ENCODE assay signal across 8 cellular contexts in the genomic region with DNA sequence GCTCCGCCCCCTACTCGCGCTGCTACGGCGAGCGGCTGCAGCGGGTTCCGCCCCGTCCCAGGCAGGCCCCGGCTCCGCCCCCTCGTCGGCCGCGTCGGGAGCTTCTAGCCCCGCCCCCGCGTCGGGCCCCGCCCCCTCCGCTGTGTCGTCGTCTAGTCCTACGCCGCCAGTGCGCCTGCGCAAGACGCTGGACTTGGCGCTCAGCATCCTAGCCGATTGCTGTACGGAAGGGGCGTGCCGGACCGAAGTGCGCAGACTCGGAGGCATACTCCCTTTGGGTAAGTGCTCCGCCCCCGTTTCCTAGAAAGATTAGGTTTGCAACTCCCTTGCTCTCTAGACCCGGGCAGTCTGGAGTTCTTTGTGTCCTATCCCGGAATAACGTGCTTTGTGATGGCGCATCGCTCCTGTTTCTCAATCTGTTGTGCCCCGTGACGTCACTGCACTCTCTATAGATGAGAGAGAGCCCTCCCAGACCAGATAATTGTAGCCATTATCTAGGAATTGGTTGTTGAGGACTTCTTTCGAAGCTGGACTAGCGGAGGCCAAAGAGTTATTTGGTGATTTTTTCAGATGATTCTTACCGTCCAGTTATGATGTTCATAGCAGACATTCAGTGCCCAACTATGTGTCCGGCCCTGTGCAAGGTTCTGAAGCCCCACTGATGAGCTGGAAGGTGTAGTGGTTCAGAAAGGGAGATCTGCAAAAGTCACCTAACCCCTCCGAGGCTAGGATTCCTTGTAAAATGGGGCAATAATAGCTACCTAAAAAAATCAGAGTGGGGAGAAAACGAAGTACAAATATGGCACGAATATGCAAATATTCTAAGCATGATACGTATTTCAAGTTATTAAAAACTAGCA. TPM values are rescaled to one million over a fixed set of nuclear protein-coding genes. Genes with fewer than 3 reads are reported as not detected.
A peak's percentile ranks its signal among the peaks of the same experiment; 100 is the strongest.
DNase-seq lines count a peak whose midpoint lies in the region; ATAC-seq and TF ChIP-seq lines count a peak whose summit lies in the region.

No MANE protein-coding gene starts in this region.

- ATAC-seq in GM21515 (IDR thresholded peaks at IDR 0.05; ENCODE audit: unreplicated experiment): peak; percentile 64

- CTCF ChIA-PET in Calu3 (lab: Charles Lee): interaction anchor here (0.8 to 3.6 kb wide), 13 partner anchors 12 to 474 kb away, joined by 3 to 24 read pairs (median 3); partner anchors contain the start of genes HSD3B7, RUSF1, TGFB1I1 and ZNF267

- H3K27ac Mint-ChIP-seq in Calu3 (ENCODE audit: unreplicated experiment): peak overlapping the region; percentile 93

- H3K36me3 Mint-ChIP-seq in Calu3 (ENCODE audit: insufficient read depth, unreplicated experiment): peaks cover 49% of the 10 kb centered on the region

- TF ChIP-seq CTCF in Calu3 (IDR thresholded peaks at IDR 0.05; ENCODE audit: unreplicated experiment) (no peak), OCI-LY1 (IDR thresholded peaks at IDR 0.05; ENCODE audit: low read length) (no peak)

- peak; percentile 100 for DNase-seq in Calu3
- peak; percentile 100 for DNase-seq in activated T-cell treated with anti-CD3 and anti-CD28 coated beads for 24 hours (ENCODE audit: low read depth)
- peak; percentile 91 for DNase-seq in epidermal melanocyte (ENCODE audit: insufficient read length, low spot score)
- DNase-seq in middle frontal gyrus (ENCODE audit: extremely low spot score, low spot score): peak; percentile 99
- peak; percentile 100 for DNase-seq in stimulated activated CD8-positive, alpha-beta memory T cell treated with anti-CD3 and anti-CD28 coated beads, Interleukin-2, amount 100 ng/mL, for 1 hour (ENCODE audit: low read depth in 2 of 2)

- H4K20me1 ChIP-seq in OCI-LY1 (ENCODE audit: insufficient read depth, low read length): no peaks in the 10 kb centered on the region

- H3K9me3 ChIP-seq in HUES64 (ENCODE audit: insufficient read depth, low read depth, low read length) (no peaks in the 10 kb centered on the region), OCI-LY1 (ENCODE audit: low read length) (no peaks in the 10 kb centered on the region)

- no peaks in the 10 kb centered on the region for H3K9me2 ChIP-seq in OCI-LY1 (ENCODE audit: low read depth, low read length)

- H3F3A ChIP-seq in OCI-LY1 (ENCODE audit: insufficient read depth, low read length): no peaks in the 10 kb centered on the region

- no TSS peak for BruUV-seq in Calu3 (replicated peaks; lab: Mats Ljungman, UMichigan)

- H3K79me2 ChIP-seq in OCI-LY1 (ENCODE audit: insufficient read depth, low read length): no peaks in the 10 kb centered on the region

- no peaks in the 10 kb centered on the region for H3K27me3 ChIP-seq in HUES64 (ENCODE audit: insufficient read depth, low read length)
- H3K27me3 ChIP-seq in OCI-LY1 (ENCODE audit: insufficient read depth, low read length): no peaks in the 10 kb centered on the region

- H3K27ac ChIP-seq in HUES64 (ENCODE audit: low read depth, low read length) (peak overlapping the region; percentile 100), OCI-LY1 (ENCODE audit: low read depth, low read length, poor library complexity, severe bottlenecking) (peak overlapping the region; percentile 87)

- peak overlapping the region; percentile 99 for H3K9ac ChIP-seq in HUES64 (ENCODE audit: low read depth, low read length)
- peak overlapping the region; percentile 79 for H3K9ac ChIP-seq in OCI-LY1 (ENCODE audit: low read length)

- peak overlapping the region; percentile 86 for H3K4me3 Mint-ChIP-seq in Calu3 (ENCODE audit: low read depth, unreplicated experiment)

- no peaks in the 10 kb centered on the region for H3K27me3 Mint-ChIP-seq in Calu3 (ENCODE audit: unreplicated experiment)

- H3K36me3 ChIP-seq in HUES64 (ENCODE audit: insufficient read depth, low read length) (peaks cover 14% of the 10 kb centered on the region; the same call in 1 of the 2 replicates), OCI-LY1 (ENCODE audit: insufficient read depth, low read length) (peaks cover 8% of the 10 kb centered on the region; the same call in 1 of the 2 replicates)

- H2AFZ ChIP-seq in OCI-LY1 (ENCODE audit: low read length): no peak overlapping the region

- no peaks in the 10 kb centered on the region for H3K9me3 Mint-ChIP-seq in Calu3 (ENCODE audit: low read depth, unreplicated experiment)

- intact Hi-C loops in Calu3 (cut with micrococcal nuclease; ENCODE audit: unreplicated experiment): loop anchor here (2.0 to 10.0 kb wide), 3 partner anchors 17 to 235 kb away; partner anchors contain the start of gene RUSF1

- H3K4me3 ChIP-seq in HUES64 (ENCODE audit: low read length): peak overlapping the region; percentile 89
- peak overlapping the region; percentile 77 for H3K4me3 ChIP-seq in OCI-LY1 (ENCODE audit: low read depth, low read length, poor library complexity, severe bottlenecking)

- 7% methylated on average over 54 of the region's 54 CpGs for WGBS in HUES64

- peaks cover 18% of the 10 kb centered on the region for H3K4me1 Mint-ChIP-seq in Calu3 (ENCODE audit: low read depth, unreplicated experiment)

- H3K4me1 ChIP-seq in HUES64 (ENCODE audit: insufficient read depth, low read length) (no peaks in the 10 kb centered on the region; the same call in 1 of the 2 replicates), OCI-LY1 (ENCODE audit: insufficient read depth, low read length, severe bottlenecking) (peaks cover 23% of the 10 kb centered on the region)

- H3K4me2 ChIP-seq in OCI-LY1 (ENCODE audit: low read length): peak overlapping the region; percentile 78

RNA-seq across cellular contexts. Expression of gene ARMC5, which starts 0.7 kb away (rescaled TPM):
- total RNA-seq in Calu3 (2022): 13.2 and 13.6 TPM in 2 replicates
- 6.2 TPM for polyA plus RNA-seq in HUES64 (2013, experiment 1 of 2)
- polyA plus RNA-seq in HUES64 (2013, experiment 2 of 2): 6.7 TPM

RNA-seq across cellular contexts. Expression of gene TGFB1I1, which starts 12.0 kb away (rescaled TPM):
- 14.5 and 18.7 TPM in 2 replicates for total RNA-seq in Calu3 (2022)
- polyA plus RNA-seq in HUES64 (2013, experiment 1 of 2): 6.2 TPM
- 7.0 TPM for polyA plus RNA-seq in HUES64 (2013, experiment 2 of 2)

RNA-seq across cellular contexts. Expression of gene ZNF843, which starts 17.4 kb away (rescaled TPM):
- 0.17 TPM in 1 of 2 replicates, not detected in the other for total RNA-seq in Calu3 (2022)
- polyA plus RNA-seq in HUES64 (2013, experiment 1 of 2): 0.25 TPM
- 0.82 TPM for polyA plus RNA-seq in HUES64 (2013, experiment 2 of 2)

RNA-seq across cellular contexts. Expression of gene SLC5A2, which starts 23.0 kb away (rescaled TPM):
- total RNA-seq in Calu3 (2022): 0.54 and 1.6 TPM in 2 replicates
- polyA plus RNA-seq in HUES64 (2013, experiment 1 of 2): 0.40 TPM
- polyA plus RNA-seq in HUES64 (2013, experiment 2 of 2): 0.38 TPM

RNA-seq across cellular contexts. Expression of gene COX6A2, which starts 31.8 kb away (rescaled TPM):
- total RNA-seq in Calu3 (2022): not detected in 2 replicates
- not detected for polyA plus RNA-seq in HUES64 (2013, experiment 1 of 2)
- polyA plus RNA-seq in HUES64 (2013, experiment 2 of 2): not detected

Comparison
In these comparisons a context has a peak if more than half of its experiments do, and no peak if none do; other contexts are left out.
1. Peak in every context shown above with its lines: DNase-seq, ATAC-seq, H3K4me3 ChIP-seq and H3K27ac ChIP-seq.